Comparison of ENCODE assay signal across 20 cellular contexts in the genomic region with DNA sequence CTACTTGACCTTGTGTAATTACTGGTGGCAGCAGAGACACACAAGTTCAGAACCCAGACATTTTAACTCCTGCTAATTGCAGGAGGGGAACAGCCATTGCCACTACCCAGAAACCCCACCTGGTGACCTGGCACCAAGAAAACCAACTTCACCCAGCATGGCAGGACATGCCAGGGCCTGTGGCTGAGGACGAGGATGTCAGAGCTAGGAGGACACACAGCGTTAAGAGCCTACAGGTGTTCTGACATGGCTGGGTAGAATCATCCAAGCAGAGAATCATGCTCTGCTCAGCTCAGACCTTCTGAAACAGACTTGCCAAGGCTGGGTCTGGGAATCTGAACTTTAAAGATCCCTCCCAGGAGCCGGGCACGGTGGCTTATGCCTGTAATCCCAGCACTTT. TPM values are rescaled to one million over a fixed set of nuclear protein-coding genes. Genes with fewer than 3 reads are reported as not detected.
DNase-seq lines count a peak whose midpoint lies in the region; TF ChIP-seq lines count a peak whose summit lies in the region.
"Had no signal": no experiment of that assay in that cellular context is flagged by ENCODE, and none has a peak within 500 bp of the region (broad histone marks: within the 10 kb centered on the region; RNA-seq: fewer than 3 reads in every experiment).

No MANE protein-coding gene starts in this region.

- no peaks in the 10 kb centered on the region for H3K36me3 Mint-ChIP-seq in type B pancreatic cell
- H3K36me3 Mint-ChIP-seq: activated naive CD8-positive, alpha-beta T cell treated with anti-CD3 and anti-CD28 coated beads, Interleukin-2, amount 10 ng/mL, durations not matched to agents 7 days and 5 days; CD14-positive monocyte had no signal

- no peak overlapping the region for H3K4me3 ChIP-seq in esophagus (ENCODE audit: low read depth in 1 of 2, low read length in 2 of 2)
- H3K4me3 ChIP-seq in subcutaneous abdominal adipose tissue (ENCODE audit: low read depth in 1 of 5, low read length in 5 of 5): no peak overlapping the region
- H3K4me3 ChIP-seq: A549, pancreas, thoracic aorta had no signal

- no peaks in the 10 kb centered on the region for H3K9me3 ChIP-seq in esophagus (ENCODE audit: control insufficient read depth in 2 of 2, insufficient read depth in 1 of 2, low read depth in 1 of 2, low read length in 1 of 2)
- no peaks in the 10 kb centered on the region for H3K9me3 ChIP-seq in subcutaneous abdominal adipose tissue (ENCODE audit: control insufficient read depth in 5 of 5, low read length in 5 of 5)
- H3K9me3 ChIP-seq: A549, pancreas, SK-N-SH, thoracic aorta had no signal

- no peak overlapping the region for H3K4me3 Mint-ChIP-seq in type B pancreatic cell
- H3K4me3 Mint-ChIP-seq: activated naive CD8-positive, alpha-beta T cell treated with anti-CD3 and anti-CD28 coated beads, Interleukin-2, amount 10 ng/mL, durations not matched to agents 7 days and 5 days; activated T-cell treated with anti-CD3 and anti-CD28 coated beads, Interleukin-2, amount 50 U/mL, for 72 hours; CD14-positive monocyte; dendritic cell treated with granulocyte-macrophage colony-stimulating factor and Interleukin-4, amounts not matched to agents 40 ng/mL and 50 ng/mL, for 4 days had no signal

- 45 to 67% methylated on average over 4 of the region's 4 CpGs for WGBS in esophagus, 2 donors

- no peaks in the 10 kb centered on the region for H3K36me3 ChIP-seq in esophagus (ENCODE audit: control insufficient read depth in 2 of 2, insufficient read depth in 2 of 2, low read length in 1 of 2)
- H3K36me3 ChIP-seq in subcutaneous abdominal adipose tissue (ENCODE audit: control insufficient read depth in 5 of 5, insufficient read depth in 5 of 5, low read length in 5 of 5): no peaks in the 10 kb centered on the region
- H3K36me3 ChIP-seq: pancreas, thoracic aorta had no signal

- peaks cover 4% of the 10 kb centered on the region for H3K9me3 Mint-ChIP-seq in type B pancreatic cell
- H3K9me3 Mint-ChIP-seq: activated naive CD8-positive, alpha-beta T cell treated with anti-CD3 and anti-CD28 coated beads, Interleukin-2, amount 10 ng/mL, durations not matched to agents 7 days and 5 days; activated T-cell treated with anti-CD3 and anti-CD28 coated beads, Interleukin-2, amount 50 U/mL, for 72 hours; CD14-positive monocyte; dendritic cell treated with granulocyte-macrophage colony-stimulating factor and Interleukin-4, amounts not matched to agents 40 ng/mL and 50 ng/mL, for 4 days had no signal

- peaks cover 17% of the 10 kb centered on the region for H3K4me1 Mint-ChIP-seq in type B pancreatic cell (ENCODE audit: unreplicated experiment)

- H3K4me1 ChIP-seq in esophagus (ENCODE audit: control insufficient read depth in 2 of 2, insufficient read depth in 2 of 2, low read length in 1 of 2) (peaks cover 2 to 21% of the 10 kb centered on the region in 2 donors), subcutaneous abdominal adipose tissue (ENCODE audit: control insufficient read depth in 5 of 5, insufficient read depth in 5 of 5, low read length in 5 of 5) (peaks cover 2 to 30% (median 21%) of the 10 kb centered on the region in 5 donors)
- H3K4me1 ChIP-seq: A549 had no signal

- H3K27me3 ChIP-seq in esophagus (ENCODE audit: control insufficient read depth in 1 of 2, insufficient read depth in 2 of 2, low read length in 2 of 2) (no peaks in the 10 kb centered on the region), subcutaneous abdominal adipose tissue (ENCODE audit: control insufficient read depth in 5 of 5, insufficient read depth in 4 of 5, low read length in 5 of 5) (no peaks in the 10 kb centered on the region)
- H3K27me3 ChIP-seq: pancreas had no signal

- TF ChIP-seq CTCF in type B pancreatic cell (conservative IDR thresholded peaks at IDR 0.05): no peak

- CTCF ChIA-PET in HEK293T (lab: Yijun Ruan, JAX): no interaction called here

- H3K27ac ChIP-seq in esophagus (ENCODE audit: low read depth in 2 of 2, low read length in 1 of 2): peak overlapping the region; percentile 77 to 88
- peak overlapping the region; percentile 27 for H3K27ac ChIP-seq in subcutaneous abdominal adipose tissue (ENCODE audit: low read depth, low read length)
- H3K27ac ChIP-seq: A549, pancreas, thoracic aorta had no signal

- H3K9ac ChIP-seq in subcutaneous abdominal adipose tissue (ENCODE audit: low read length in 5 of 5): no peak overlapping the region
- H3K9ac ChIP-seq: SK-N-SH had no signal

- H3K27ac Mint-ChIP-seq in type B pancreatic cell: no peak overlapping the region
- H3K27ac Mint-ChIP-seq: activated naive CD8-positive, alpha-beta T cell treated with anti-CD3 and anti-CD28 coated beads, Interleukin-2, amount 10 ng/mL, durations not matched to agents 7 days and 5 days; activated T-cell treated with anti-CD3 and anti-CD28 coated beads, Interleukin-2, amount 50 U/mL, for 72 hours; CD14-positive monocyte; dendritic cell treated with granulocyte-macrophage colony-stimulating factor and Interleukin-4, amounts not matched to agents 40 ng/mL and 50 ng/mL, for 4 days had no signal

- POLR2A ChIA-PET in HEK293T (lab: Yijun Ruan, JAX): no interaction called here

- H3K27me3 Mint-ChIP-seq in type B pancreatic cell: no peaks in the 10 kb centered on the region

- DNase-seq in NCI-H1417 (lab: John Stamatoyannopoulos, UW) (peak in 2 of 3 experiments; percentile 40 to 53), NCI-H1417 treated with DMSO at 0.1 percent for 48 hours (lab: John Stamatoyannopoulos, UW) (no peak), NCI-H345 treated with DMSO at 0.1 percent for 48 hours (lab: John Stamatoyannopoulos, UW; ENCODE audit: unreplicated experiment) (peak; percentile 31), type B pancreatic cell (ENCODE audit: extremely low spot score, unreplicated experiment) (no peak), HEK293T (ENCODE audit: extremely low spot score) (no peak), AG20443 (ENCODE audit: low spot score) (no peak)
- DNase-seq: activated naive CD8-positive, alpha-beta T cell treated with anti-CD3 and anti-CD28 coated beads, Interleukin-2, amount 10 ng/mL, durations not matched to agents 7 days and 5 days; activated T-cell treated with anti-CD3 and anti-CD28 coated beads, Interleukin-2, amount 50 U/mL, for 72 hours; NCI-H82; SK-N-SH; small intestine; stimulated activated CD4-positive, alpha-beta T cell treated with anti-CD3 and anti-CD28 coated beads, Interleukin-4, amount 100 ng/mL, for 24 hours had no signal

TF ChIP-seq in HEK293T, 16 proteins besides CTCF, POLR2A, EP300 and RAD21:
- TF ChIP-seq SUZ12 (IDR thresholded peaks at IDR 0.05) (no peak), ZNF384 (IDR thresholded peaks at IDR 0.05) (no peak), ELF4 (IDR thresholded peaks at IDR 0.05) (no peak), ARNT (IDR thresholded peaks at IDR 0.05) (no peak), LEF1 (IDR thresholded peaks at IDR 0.05; ENCODE audit: borderline replicate concordance) (no peak), SP1 (IDR thresholded peaks at IDR 0.05) (no peak), BHLHE40 (IDR thresholded peaks at IDR 0.05; ENCODE audit: borderline replicate concordance) (no peak), CTBP1 (IDR thresholded peaks at IDR 0.05; ENCODE audit: borderline replicate concordance) (no peak), HDGF (IDR thresholded peaks at IDR 0.05; ENCODE audit: borderline replicate concordance) (no peak), FOXA1 (IDR thresholded peaks at IDR 0.05) (no peak), FOXM1 (IDR thresholded peaks at IDR 0.05; ENCODE audit: borderline replicate concordance) (no peak), L3MBTL2 (conservative IDR thresholded peaks at IDR 0.05) (no peak), NFRKB (IDR thresholded peaks at IDR 0.05) (no peak), TARDBP (IDR thresholded peaks at IDR 0.05) (no peak)
- TF ChIP-seq, protein P1, sequence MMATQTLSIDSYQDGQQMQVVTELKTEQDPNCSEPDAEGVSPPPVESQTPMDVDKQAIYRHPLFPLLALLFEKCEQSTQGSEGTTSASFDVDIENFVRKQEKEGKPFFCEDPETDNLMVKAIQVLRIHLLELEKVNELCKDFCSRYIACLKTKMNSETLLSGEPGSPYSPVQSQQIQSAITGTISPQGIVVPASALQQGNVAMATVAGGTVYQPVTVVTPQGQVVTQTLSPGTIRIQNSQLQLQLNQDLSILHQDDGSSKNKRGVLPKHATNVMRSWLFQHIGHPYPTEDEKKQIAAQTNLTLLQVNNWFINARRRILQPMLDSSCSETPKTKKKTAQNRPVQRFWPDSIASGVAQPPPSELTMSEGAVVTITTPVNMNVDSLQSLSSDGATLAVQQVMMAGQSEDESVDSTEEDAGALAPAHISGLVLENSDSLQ (IDR thresholded peaks at IDR 0.05): no peak

RNA-seq across cellular contexts. Expression of a gene that starts 11.7 kb away (rescaled TPM):
- polyA plus RNA-seq in esophagus: under 1 TPM; 0.02 to 0.05 TPM
- total RNA-seq in type B pancreatic cell (ENCODE audit: low replicate concordance): not detected in 2 replicates
- total RNA-seq: activated naive CD8-positive, alpha-beta T cell treated with anti-CD3 and anti-CD28 coated beads, Interleukin-2, amount 10 ng/mL, durations not matched to agents 7 days and 5 days; activated T-cell treated with anti-CD3 and anti-CD28 coated beads, Interleukin-2, amount 50 U/mL, for 72 hours; left lobe of liver; thoracic aorta had no signal
- polyA plus RNA-seq: pancreas had no signal

Comparison
In these comparisons a context has a peak if more than half of its experiments do, and no peak if none do; other contexts are left out.
1. DNase-seq: peak in NCI-H1417 (2 of 3) and NCI-H345 treated with DMSO at 0.1 percent for 48 hours (single experiment); none in NCI-H1417 treated with DMSO at 0.1 percent for 48 hours (single experiment), type B pancreatic cell (single experiment), HEK293T (single experiment) and AG20443 (single experiment).